ENCODE assay signal across 18 cellular contexts in the genomic region with DNA sequence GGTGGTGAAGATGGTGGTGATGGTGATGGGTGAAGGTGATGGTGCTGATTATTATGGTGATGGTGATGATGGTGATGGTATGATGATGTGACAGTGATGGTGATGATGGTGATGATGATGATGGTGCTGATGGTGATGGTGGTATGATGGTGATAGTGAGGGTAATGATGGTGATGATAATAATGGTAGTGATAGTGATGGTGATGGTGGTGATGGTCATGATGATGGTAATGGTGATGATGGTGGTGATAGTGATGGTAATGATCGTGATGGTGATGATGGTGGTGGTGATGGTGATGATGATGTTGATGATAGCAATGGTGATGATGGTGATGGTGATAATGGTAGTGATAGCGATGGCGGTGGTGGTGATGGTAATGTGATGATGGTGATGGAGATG.
"Had no signal": no experiment of that assay in that cellular context is flagged by ENCODE, and none has a peak within 500 bp of the region (broad histone marks: within the 10 kb centered on the region; RNA-seq: fewer than 3 reads in every experiment).

No MANE protein-coding gene starts in this region.

- H3K9ac ChIP-seq: neural progenitor cell had no signal

- H3K4me2 ChIP-seq: hepatocyte, neural progenitor cell had no signal

- H3K4me1 ChIP-seq: left ventricle myocardium inferior, neural progenitor cell, right atrium auricular region, transverse colon, upper lobe of left lung had no signal

- H3K36me3 ChIP-seq: left ventricle myocardium inferior, neural progenitor cell, ovary, right atrium auricular region, transverse colon, upper lobe of left lung had no signal

- H3K79me2 ChIP-seq: hepatocyte had no signal

- H3K9me3 ChIP-seq: right atrium auricular region, transverse colon, upper lobe of left lung had no signal

- H3K4me3 ChIP-seq: hepatocyte, left ventricle myocardium inferior, lung, neural progenitor cell, ovary, right atrium auricular region, skin epidermis, transverse colon, upper lobe of left lung had no signal

- H3K27ac ChIP-seq: hepatocyte, left ventricle myocardium inferior, neural progenitor cell, ovary, right atrium auricular region, skin epidermis, transverse colon, upper lobe of left lung had no signal

- DNase-seq: islet precursor cell; left ventricle myocardium inferior; mesendoderm; naive B cell; natural killer cell; nephron progenitor cell; ovary; stimulated activated CD4-positive, alpha-beta T cell treated with anti-CD3 and anti-CD28 coated beads, Interleukin-4, amount 100 ng/mL, for 24 hours; stimulated activated naive CD4-positive, alpha-beta T cell; transverse colon; upper lobe of left lung had no signal

- H3K27me3 ChIP-seq: hepatocyte, neural progenitor cell, ovary, right atrium auricular region, transverse colon, upper lobe of left lung had no signal

- ATAC-seq: natural killer cell; sciatic nerve; stimulated activated effector memory CD8-positive, alpha-beta T cell treated with anti-CD3 and anti-CD28 coated beads, Interleukin-12 subunit alpha, Interleukin-12 subunit beta, amount 100 ng/mL, for 72 hours had no signal

- H2AFZ ChIP-seq: hepatocyte, neural progenitor cell had no signal
